In the genomic region with DNA sequence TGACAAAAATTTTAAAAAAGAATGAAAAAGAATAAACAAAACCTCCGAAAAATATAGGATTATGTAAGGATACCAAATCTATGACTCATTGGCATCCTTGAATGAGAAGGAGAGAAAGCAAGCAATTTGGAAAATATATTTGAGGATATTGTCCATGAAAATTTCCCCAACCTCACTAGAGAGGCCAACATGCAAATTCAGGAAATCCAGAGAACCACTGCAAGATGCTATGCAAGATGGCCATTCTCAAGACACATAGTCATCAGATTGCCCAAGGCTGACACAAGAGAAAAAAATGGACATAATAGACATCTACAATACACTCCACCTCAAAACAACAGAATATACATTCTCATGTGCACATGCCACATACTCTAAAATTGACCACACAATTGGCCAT, we compare ENCODE assay signal across 16 cellular contexts.
DNase-seq lines count a peak whose midpoint lies in the region; ATAC-seq, FAIRE-seq and TF ChIP-seq lines count a peak whose summit lies in the region.
"Had no signal": no experiment of that assay in that cellular context is flagged by ENCODE, and none has a peak within 500 bp of the region (broad histone marks: within the 10 kb centered on the region; RNA-seq: fewer than 3 reads in every experiment).

No MANE protein-coding gene starts in this region.

- TF ChIP-seq CTCF in MCF 10A (IDR thresholded peaks at IDR 0.05; ENCODE audit: unreplicated experiment) = no peak
- no peak for TF ChIP-seq CTCF in breast epithelium (IDR thresholded peaks at IDR 0.05)
- no peak for TF ChIP-seq CTCF in astrocyte (IDR thresholded peaks at IDR 0.05; ENCODE audit: insufficient read depth, low read depth, low read length)
- no peak for TF ChIP-seq CTCF in CD8-positive, alpha-beta T cell (IDR thresholded peaks at IDR 0.05)

- no peaks in the 10 kb centered on the region for H4K20me1 ChIP-seq in astrocyte (ENCODE audit: insufficient read depth, low read length)
- H4K20me1 ChIP-seq: BLaER1 treated with 17β-estradiol and CSF1 and Interleukin-3, amounts not matched to agents 10 nM and 100 nM had no signal

- H3K4me3 Mint-ChIP-seq in MCF 10A (ENCODE audit: unreplicated experiment) (no peak overlapping the region), astrocyte (ENCODE audit: unreplicated experiment) (no peak overlapping the region)
- no peak overlapping the region for H3K4me3 Mint-ChIP-seq in CD8-positive, alpha-beta T cell
- H3K4me3 Mint-ChIP-seq: CD4-positive, CD25-positive, alpha-beta regulatory T cell had no signal

- H3K27ac ChIP-seq in breast epithelium (no peak overlapping the region), astrocyte (ENCODE audit: low read depth, low read length) (no peak overlapping the region)
- no peak overlapping the region for H3K27ac ChIP-seq in CD8-positive, alpha-beta T cell (ENCODE audit: low read depth, low read length)
- H3K27ac ChIP-seq: 22Rv1; BLaER1 treated with 17β-estradiol and CSF1 and Interleukin-3, amounts not matched to agents 10 nM and 100 nM had no signal

- no peak overlapping the region for H3K9ac ChIP-seq in astrocyte (ENCODE audit: low read length)
- H3K9ac ChIP-seq: BLaER1 treated with 17β-estradiol and CSF1 and Interleukin-3, amounts not matched to agents 10 nM and 100 nM had no signal

- peak; percentile 24 for DNase-seq in MCF 10A (ENCODE audit: unreplicated experiment)
- DNase-seq in breast epithelium (ENCODE audit: low spot score in 2 of 2) = no peak
- DNase-seq in HS-5 (ENCODE audit: low read depth) = peak; percentile 49
- DNase-seq in astrocyte (ENCODE audit: low read depth) = no peak
- no peak for DNase-seq in CD8-positive, alpha-beta T cell
- no peak for DNase-seq in cerebellar nuclear complex (lab: John Stamatoyannopoulos, UW)
- no peak for DNase-seq in NCI-H146 (lab: John Stamatoyannopoulos, UW)
- DNase-seq in left cardiac atrium = no peak
- DNase-seq: CD4-positive, CD25-positive, alpha-beta regulatory T cell; DMS79; GF-D8; HCEC 1CT had no signal

- H3K4me3 ChIP-seq in breast epithelium (no peak overlapping the region), astrocyte (ENCODE audit: insufficient read depth, low read depth, low read length) (no peak overlapping the region)
- H3K4me3 ChIP-seq in CD8-positive, alpha-beta T cell (ENCODE audit: low read depth, low read length) = no peak overlapping the region
- H3K4me3 ChIP-seq: BLaER1 treated with 17β-estradiol and CSF1 and Interleukin-3, amounts not matched to agents 10 nM and 100 nM had no signal

- POLR2A ChIA-PET in MCF 10A (lab: Yijun Ruan, JAX) = no interaction called here
- POLR2A ChIA-PET in CD8-positive, alpha-beta T cell (lab: Charles Lee) = no interaction called here

- no peak overlapping the region for H3K4me2 ChIP-seq in astrocyte (ENCODE audit: low read length)
- H3K4me2 ChIP-seq: BLaER1 treated with 17β-estradiol and CSF1 and Interleukin-3, amounts not matched to agents 10 nM and 100 nM had no signal

- no peak overlapping the region for H3K27ac Mint-ChIP-seq in MCF 10A (ENCODE audit: low read depth, unreplicated experiment)
- peak overlapping the region; percentile 41 for H3K27ac Mint-ChIP-seq in astrocyte (ENCODE audit: unreplicated experiment)
- H3K27ac Mint-ChIP-seq in CD8-positive, alpha-beta T cell = no peak overlapping the region
- H3K27ac Mint-ChIP-seq: CD4-positive, CD25-positive, alpha-beta regulatory T cell had no signal

- no peaks in the 10 kb centered on the region for H3K79me2 ChIP-seq in astrocyte (ENCODE audit: insufficient read depth, low read length)

- ATAC-seq in CD8-positive, alpha-beta T cell = no peak
- ATAC-seq in left cardiac atrium = no peak
- ATAC-seq: HepG2 had no signal

- H3K4me1 ChIP-seq in breast epithelium = no peaks in the 10 kb centered on the region
- H3K4me1 ChIP-seq in astrocyte (ENCODE audit: insufficient read depth, low read length) = no peaks in the 10 kb centered on the region
- H3K4me1 ChIP-seq in CD8-positive, alpha-beta T cell (ENCODE audit: insufficient read depth, low read length) = no peaks in the 10 kb centered on the region
- H3K4me1 ChIP-seq: BLaER1 treated with 17β-estradiol and CSF1 and Interleukin-3, amounts not matched to agents 10 nM and 100 nM had no signal

- CTCF ChIA-PET in MCF 10A (lab: Yijun Ruan, JAX) = no interaction called here
- CTCF ChIA-PET in CD8-positive, alpha-beta T cell (lab: Charles Lee) = no interaction called here

- H3K36me3 Mint-ChIP-seq in MCF 10A (ENCODE audit: insufficient read depth, unreplicated experiment) = no peaks in the 10 kb centered on the region
- H3K36me3 Mint-ChIP-seq in astrocyte (ENCODE audit: low read depth, unreplicated experiment) = no peaks in the 10 kb centered on the region
- no peaks in the 10 kb centered on the region for H3K36me3 Mint-ChIP-seq in CD8-positive, alpha-beta T cell
- H3K36me3 Mint-ChIP-seq: CD4-positive, CD25-positive, alpha-beta regulatory T cell had no signal

- peaks cover 12% of the 10 kb centered on the region for H3K4me1 Mint-ChIP-seq in MCF 10A (ENCODE audit: insufficient read depth, unreplicated experiment)
- H3K4me1 Mint-ChIP-seq in astrocyte (ENCODE audit: low read depth, unreplicated experiment) = peaks cover 2% of the 10 kb centered on the region
- H3K4me1 Mint-ChIP-seq in CD8-positive, alpha-beta T cell (ENCODE audit: low read depth) = no peaks in the 10 kb centered on the region

- H3K27me3 Mint-ChIP-seq in MCF 10A (ENCODE audit: insufficient read depth, unreplicated experiment) = no peaks in the 10 kb centered on the region
- no peaks in the 10 kb centered on the region for H3K27me3 Mint-ChIP-seq in astrocyte (ENCODE audit: low read depth, unreplicated experiment)
- no peaks in the 10 kb centered on the region for H3K27me3 Mint-ChIP-seq in CD8-positive, alpha-beta T cell (ENCODE audit: low read depth)
- H3K27me3 Mint-ChIP-seq: CD4-positive, CD25-positive, alpha-beta regulatory T cell had no signal

- H3K9me3 Mint-ChIP-seq in MCF 10A (ENCODE audit: unreplicated experiment) = no peaks in the 10 kb centered on the region
- H3K9me3 Mint-ChIP-seq in astrocyte (ENCODE audit: unreplicated experiment) = peaks cover 2% of the 10 kb centered on the region
- H3K9me3 Mint-ChIP-seq in CD8-positive, alpha-beta T cell = peaks cover 4% of the 10 kb centered on the region

- peaks cover 0 to 18% of the 10 kb centered on the region in 2 donors for H3K27me3 ChIP-seq in breast epithelium
- H3K27me3 ChIP-seq in astrocyte (ENCODE audit: insufficient read depth, low read length) = no peaks in the 10 kb centered on the region
- H3K27me3 ChIP-seq in CD8-positive, alpha-beta T cell (ENCODE audit: insufficient read depth, low read length) = no peaks in the 10 kb centered on the region

- H3K36me3 ChIP-seq in breast epithelium = no peaks in the 10 kb centered on the region
- no peaks in the 10 kb centered on the region for H3K36me3 ChIP-seq in astrocyte (ENCODE audit: insufficient read depth, low read length)
- H3K36me3 ChIP-seq in CD8-positive, alpha-beta T cell (ENCODE audit: insufficient read depth, low read length) = no peaks in the 10 kb centered on the region
- H3K36me3 ChIP-seq: BLaER1 treated with 17β-estradiol and CSF1 and Interleukin-3, amounts not matched to agents 10 nM and 100 nM had no signal

- H3K9me3 ChIP-seq in breast epithelium (no peaks in the 10 kb centered on the region), astrocyte (ENCODE audit: insufficient read depth, low read depth, low read length) (no peaks in the 10 kb centered on the region)
- H3K9me3 ChIP-seq in CD8-positive, alpha-beta T cell (ENCODE audit: low read length) = no peaks in the 10 kb centered on the region

- intact Hi-C loops in MCF 10A (cut with micrococcal nuclease) (no loop called here), breast epithelium (cut with DNase I; ENCODE audit: low total_unique reads) (no loop called here), left cardiac atrium (cut with DNase I) (no loop called here)
- intact Hi-C loops in CD8-positive, alpha-beta T cell (cut with DNase I, micrococcal nuclease) = no loop called here

- no peak for TF ChIP-seq POLR2A in breast epithelium (IDR thresholded peaks at IDR 0.05)

- BruUV-seq in MCF 10A (replicated peaks; lab: Mats Ljungman, UMichigan) = no TSS peak

- no peak for FAIRE-seq in astrocyte (lab: Jason Lieb, UNC)
- FAIRE-seq: HepG2, HTR-8/SVneo had no signal

- H2AFZ ChIP-seq in astrocyte (ENCODE audit: low read depth, low read length) = no peak overlapping the region

Comparison
In these comparisons a context has a peak if more than half of its experiments do, and no peak if none do; other contexts are left out.
1. DNase-seq: peak in MCF 10A (single experiment) and HS-5 (single experiment); none in breast epithelium (0 of 2), astrocyte (single experiment), CD8-positive, alpha-beta T cell (0 of 7), cerebellar nuclear complex (0 of 2), NCI-H146 (single experiment) and left cardiac atrium (single experiment).